10 cellular contexts compared by ENCODE assay signal in genomic region chr5:172832383-172833315, GRCh38. TPM values are rescaled to one million over a fixed set of nuclear protein-coding genes. Genes with fewer than 3 reads are reported as not detected.
DNase-seq lines count a peak whose midpoint lies in the region; ATAC-seq and TF ChIP-seq lines count a peak whose summit lies in the region.
"Had no signal": no experiment of that assay in that cellular context is flagged by ENCODE, and none has a peak within 500 bp of the region (broad histone marks: within the 10 kb centered on the region; RNA-seq: fewer than 3 reads in every experiment).

No MANE protein-coding gene starts in this region.

- H3K27me3 ChIP-seq in heart right ventricle (no peaks in the 10 kb centered on the region), right cardiac atrium (ENCODE audit: control insufficient read depth, insufficient read depth) (no peaks in the 10 kb centered on the region), vagina (no peaks in the 10 kb centered on the region)

- H3K4me3 Mint-ChIP-seq in brain: peak overlapping the region; percentile 86 to 93 (median 89)
- H3K4me3 Mint-ChIP-seq in natural killer cell: peak overlapping the region; percentile 21

- H3K27me3 Mint-ChIP-seq in brain (peaks cover 9% of the 10 kb centered on the region), natural killer cell (ENCODE audit: low read depth in 2 of 2) (no peaks in the 10 kb centered on the region)

- H3K4me3 ChIP-seq in heart right ventricle (no peak overlapping the region), right cardiac atrium (ENCODE audit: low read length) (no peak overlapping the region), vagina (no peak overlapping the region)

- H3K9me3 ChIP-seq in heart right ventricle: no peaks in the 10 kb centered on the region
- H3K9me3 ChIP-seq in right cardiac atrium (ENCODE audit: control insufficient read depth, low read length): no peaks in the 10 kb centered on the region
- H3K9me3 ChIP-seq in vagina: no peaks in the 10 kb centered on the region

- H3K36me3 ChIP-seq in heart right ventricle (peaks cover 0 to 8% (median 0%) of the 10 kb centered on the region in 9 donors), vagina (no peaks in the 10 kb centered on the region)

- WGBS in heart right ventricle, 2 donors: 72 to 78% methylated on average over 14 of the region's 14 CpGs
- WGBS in right cardiac atrium: 73% methylated on average over 14 of the region's 14 CpGs

- H3K27ac ChIP-seq in heart right ventricle: peak overlapping the region in 8 of 10 donors; percentile 6 to 91 (median 88)
- H3K27ac ChIP-seq in right cardiac atrium (ENCODE audit: low read length): no peak overlapping the region
- peak overlapping the region; percentile 91 for H3K27ac ChIP-seq in vagina

- ATAC-seq in heart right ventricle: no peak
- ATAC-seq in right cardiac atrium: no peak
- ATAC-seq in natural killer cell: no peak
- ATAC-seq in GM19023 (IDR thresholded peaks at IDR 0.05; ENCODE audit: unreplicated experiment): no peak
- no peak for ATAC-seq in HG03175 (IDR thresholded peaks at IDR 0.05; ENCODE audit: unreplicated experiment)

- H3K36me3 Mint-ChIP-seq in brain (no peaks in the 10 kb centered on the region), natural killer cell (no peaks in the 10 kb centered on the region)

- peaks cover 33% of the 10 kb centered on the region for H3K4me1 Mint-ChIP-seq in brain
- H3K4me1 Mint-ChIP-seq in natural killer cell: peaks cover 28 to 41% of the 10 kb centered on the region in 2 donors

- H3K27ac Mint-ChIP-seq in brain: peak overlapping the region in 4 of 5 experiments; percentile 46 to 75 (median 58)
- peak overlapping the region; percentile 85 to 96 for H3K27ac Mint-ChIP-seq in natural killer cell

- intact Hi-C loops in heart right ventricle (cut with DNase I) (no loop called here), right cardiac atrium (cut with DNase I) (loop anchor here in 1 of 4 donors (10.0 kb wide), 1 partner anchor 58 kb away; the partner anchor contains the start of gene DUSP1), natural killer cell (cut with micrococcal nuclease) (loop anchor here (1.0 kb wide), 1 partner anchor 67 kb away; no protein-coding TSS in a partner anchor), vagina (cut with DNase I) (no loop called here)

- peaks cover 0 to 2% (median 0%) of the 10 kb centered on the region in 5 experiments for H3K9me3 Mint-ChIP-seq in brain
- H3K9me3 Mint-ChIP-seq in natural killer cell: no peaks in the 10 kb centered on the region

- no peak for TF ChIP-seq POLR2A in vagina (IDR thresholded peaks at IDR 0.05)

- DNase-seq in heart right ventricle (no peak), right cardiac atrium (no peak), natural killer cell (no peak), vagina (ENCODE audit: extremely low spot score in 2 of 2) (no peak), MV-4-11 (lab: John Stamatoyannopoulos, UW) (no peak)
- DNase-seq: DMS153, NCI-H2081 had no signal

- TF ChIP-seq CTCF in heart right ventricle (IDR thresholded peaks at IDR 0.05) (no peak), brain (conservative IDR thresholded peaks at IDR 0.05) (no peak), natural killer cell (IDR thresholded peaks at IDR 0.05) (no peak), vagina (IDR thresholded peaks at IDR 0.05) (no peak)

- H3K4me1 ChIP-seq in heart right ventricle (peaks cover 0 to 61% (median 30%) of the 10 kb centered on the region in 9 donors), right cardiac atrium (ENCODE audit: control insufficient read depth, insufficient read depth, low read length) (peaks cover 3% of the 10 kb centered on the region), vagina (peaks cover 36% of the 10 kb centered on the region)

RNA-seq across cellular contexts. Expression of gene ERGIC1, which starts 1.4 kb away (rescaled TPM):
- 10 to 100 TPM; 60.3 to 91.9 (median 74.2) TPM for total RNA-seq in heart right ventricle
- polyA plus RNA-seq in heart right ventricle: 10 to 100 TPM; 48.0 to 64.9 TPM
- total RNA-seq in right cardiac atrium: 10 to 100 TPM; 75.7 to 96.8 (median 86.9) TPM
- 73.1 TPM for polyA plus RNA-seq in right cardiac atrium
- polyA plus RNA-seq in brain (ENCODE audit: insufficient read depth, low read depth, low replicate concordance): 73.3 TPM
- total RNA-seq in natural killer cell: 100 to 1,000 TPM in 2 of 3 donors, 10 to 100 TPM in 1; 86.2 to 126 (median 121) TPM
- 97.2 TPM for total RNA-seq in vagina
